9 cellular contexts compared by ENCODE assay signal in genomic region chr21:43939443-43940328, GRCh38.
A peak's percentile ranks its signal among the peaks of the same experiment; 100 is the strongest.
DNase-seq lines count a peak whose midpoint lies in the region; ATAC-seq and TF ChIP-seq lines count a peak whose summit lies in the region.
"Had no signal": no experiment of that assay in that cellular context is flagged by ENCODE, and none has a peak within 500 bp of the region (broad histone marks: within the 10 kb centered on the region; RNA-seq: fewer than 3 reads in every experiment).

No MANE protein-coding gene starts in this region.

- H3K36me3 ChIP-seq in OCI-LY1 (ENCODE audit: insufficient read depth, low read length) = no peaks in the 10 kb centered on the region
- peaks cover 4% of the 10 kb centered on the region for H3K36me3 ChIP-seq in endodermal cell (ENCODE audit: control insufficient read depth, insufficient read depth, low read length)

- H3K27me3 ChIP-seq in OCI-LY1 (ENCODE audit: insufficient read depth, low read length) (no peaks in the 10 kb centered on the region), endodermal cell (ENCODE audit: control insufficient read depth, insufficient read depth, low read length, poor library complexity, severe bottlenecking) (no peaks in the 10 kb centered on the region)
- H3K27me3 ChIP-seq: sigmoid colon had no signal

- H3F3A ChIP-seq in OCI-LY1 (ENCODE audit: insufficient read depth, low read length) = no peaks in the 10 kb centered on the region

- H3K9me3 Mint-ChIP-seq in activated naive CD4-positive, alpha-beta T cell treated with anti-CD3 and anti-CD28 coated beads, Interleukin-2, amount 10 ng/mL, durations not matched to agents 7 days and 5 days = no peaks in the 10 kb centered on the region
- no peaks in the 10 kb centered on the region for H3K9me3 Mint-ChIP-seq in endodermal cell
- peaks cover 0 to 4% of the 10 kb centered on the region in 2 donors for H3K9me3 Mint-ChIP-seq in stimulated activated naive B cell treated with anti-CD40 and anti-IgM and Interleukin-4, amounts not matched to agents 10 μg/mL and 1 μg/mL and 100 μg/mL, for 72 hours

- H3K79me2 ChIP-seq in OCI-LY1 (ENCODE audit: insufficient read depth, low read length) = no peaks in the 10 kb centered on the region

- no peak for DNase-seq in activated naive CD4-positive, alpha-beta T cell treated with anti-CD3 and anti-CD28 coated beads, Interleukin-2, amount 10 ng/mL, durations not matched to agents 7 days and 5 days
- no peak for DNase-seq in activated naive CD4-positive, alpha-beta T cell treated with anti-CD3 and anti-CD28 coated beads, Interleukin-2, amount 50 U/mL, for 16 hours
- DNase-seq in endodermal cell = no peak
- no peak for DNase-seq in stimulated activated naive B cell treated with anti-CD40 and anti-IgM and Interleukin-4, amounts not matched to agents 10 μg/mL and 1 μg/mL and 100 μg/mL, for 72 hours
- DNase-seq in omental fat pad (ENCODE audit: low spot score) = no peak
- no peak for DNase-seq in stimulated activated CD8-positive, alpha-beta memory T cell treated with anti-CD3 and anti-CD28 coated beads, Interleukin-4, amount 100 ng/mL, for 48 hours

- H3K27ac ChIP-seq in OCI-LY1 (ENCODE audit: low read depth, low read length, poor library complexity, severe bottlenecking) (no peak overlapping the region), endodermal cell (ENCODE audit: low read depth, low read length) (no peak overlapping the region)

- H3K36me3 Mint-ChIP-seq in activated naive CD4-positive, alpha-beta T cell treated with anti-CD3 and anti-CD28 coated beads, Interleukin-2, amount 10 ng/mL, durations not matched to agents 7 days and 5 days = peaks cover 7% of the 10 kb centered on the region
- peaks cover 7% of the 10 kb centered on the region for H3K36me3 Mint-ChIP-seq in endodermal cell (ENCODE audit: low read depth)
- H3K36me3 Mint-ChIP-seq in stimulated activated naive B cell treated with anti-CD40 and anti-IgM and Interleukin-4, amounts not matched to agents 10 μg/mL and 1 μg/mL and 100 μg/mL, for 72 hours = peaks cover 15 to 30% of the 10 kb centered on the region in 2 donors

- no peak overlapping the region for H3K9ac ChIP-seq in OCI-LY1 (ENCODE audit: low read length)
- no peak overlapping the region for H3K9ac ChIP-seq in endodermal cell (ENCODE audit: extremely low read depth, low read length, poor library complexity, severe bottlenecking)

- H3K4me3 Mint-ChIP-seq in activated naive CD4-positive, alpha-beta T cell treated with anti-CD3 and anti-CD28 coated beads, Interleukin-2, amount 10 ng/mL, durations not matched to agents 7 days and 5 days = no peak overlapping the region
- H3K4me3 Mint-ChIP-seq in endodermal cell = no peak overlapping the region
- H3K4me3 Mint-ChIP-seq in stimulated activated naive B cell treated with anti-CD40 and anti-IgM and Interleukin-4, amounts not matched to agents 10 μg/mL and 1 μg/mL and 100 μg/mL, for 72 hours = peak overlapping the region; percentile 67 to 84

- no peak overlapping the region for H2AFZ ChIP-seq in OCI-LY1 (ENCODE audit: low read length)

- H3K4me1 ChIP-seq in OCI-LY1 (ENCODE audit: insufficient read depth, low read length, severe bottlenecking) = peaks cover 17% of the 10 kb centered on the region
- H3K4me1 ChIP-seq in endodermal cell (ENCODE audit: control insufficient read depth, insufficient read depth, low read length) = peaks cover 4% of the 10 kb centered on the region

- CTCF ChIA-PET in activated naive CD4-positive, alpha-beta T cell treated with anti-CD3 and anti-CD28 coated beads, Interleukin-2, amount 10 ng/mL, durations not matched to agents 7 days and 5 days (lab: Charles Lee) = interaction anchor here (0.7 to 4.8 kb wide), 13 partner anchors 10 to 131 kb away, joined by 3 to 23 read pairs (median 6); no protein-coding TSS in a partner anchor

- no peak for ATAC-seq in stimulated activated naive B cell treated with anti-CD40 and anti-IgM and Interleukin-4, amounts not matched to agents 10 μg/mL and 1 μg/mL and 100 μg/mL, for 72 hours (replicated peaks)
- ATAC-seq in omental fat pad (ENCODE audit: low FRiP score) = no peak
- no peak for ATAC-seq in GM18868 (IDR thresholded peaks at IDR 0.05; ENCODE audit: unreplicated experiment)

- peak overlapping the region; percentile 35 for H3K27ac Mint-ChIP-seq in activated naive CD4-positive, alpha-beta T cell treated with anti-CD3 and anti-CD28 coated beads, Interleukin-2, amount 10 ng/mL, durations not matched to agents 7 days and 5 days
- peak overlapping the region; percentile 32 for H3K27ac Mint-ChIP-seq in endodermal cell
- peak overlapping the region; percentile 84 for H3K27ac Mint-ChIP-seq in stimulated activated naive B cell treated with anti-CD40 and anti-IgM and Interleukin-4, amounts not matched to agents 10 μg/mL and 1 μg/mL and 100 μg/mL, for 72 hours

- H3K4me3 ChIP-seq in OCI-LY1 (ENCODE audit: low read depth, low read length, poor library complexity, severe bottlenecking) (no peak overlapping the region), endodermal cell (ENCODE audit: low read length) (no peak overlapping the region)

- no peaks in the 10 kb centered on the region for H3K27me3 Mint-ChIP-seq in activated naive CD4-positive, alpha-beta T cell treated with anti-CD3 and anti-CD28 coated beads, Interleukin-2, amount 10 ng/mL, durations not matched to agents 7 days and 5 days
- H3K27me3 Mint-ChIP-seq in endodermal cell (ENCODE audit: insufficient read depth) = no peaks in the 10 kb centered on the region
- H3K27me3 Mint-ChIP-seq in stimulated activated naive B cell treated with anti-CD40 and anti-IgM and Interleukin-4, amounts not matched to agents 10 μg/mL and 1 μg/mL and 100 μg/mL, for 72 hours = no peaks in the 10 kb centered on the region

- WGBS in endodermal cell (ENCODE audit: insufficient coverage in 1 of 2, insufficient read length in 1 of 2), 2 experiments = 86 to 90% methylated on average over 25 to 30 of the region's 30 CpGs

- no peaks in the 10 kb centered on the region for H3K9me3 ChIP-seq in OCI-LY1 (ENCODE audit: low read length)
- H3K9me3 ChIP-seq in endodermal cell (ENCODE audit: control insufficient read depth, low read length) = no peaks in the 10 kb centered on the region
- H3K9me3 ChIP-seq: sigmoid colon had no signal

- TF ChIP-seq CTCF in OCI-LY1 (IDR thresholded peaks at IDR 0.05; ENCODE audit: low read length) = no peak
- TF ChIP-seq CTCF in endodermal cell (conservative IDR thresholded peaks at IDR 0.05) = peak; percentile 49
- TF ChIP-seq CTCF in omental fat pad (IDR thresholded peaks at IDR 0.05) = no peak

- H3K4me2 ChIP-seq in OCI-LY1 (ENCODE audit: low read length) = peak overlapping the region; percentile 65; the same call in 1 of the 2 replicates

- H4K20me1 ChIP-seq in OCI-LY1 (ENCODE audit: insufficient read depth, low read length) = no peaks in the 10 kb centered on the region

- H3K9me2 ChIP-seq in OCI-LY1 (ENCODE audit: low read depth, low read length) = no peaks in the 10 kb centered on the region

- H3K4me1 Mint-ChIP-seq in activated naive CD4-positive, alpha-beta T cell treated with anti-CD3 and anti-CD28 coated beads, Interleukin-2, amount 10 ng/mL, durations not matched to agents 7 days and 5 days = peaks cover 16% of the 10 kb centered on the region
- peaks cover 12% of the 10 kb centered on the region for H3K4me1 Mint-ChIP-seq in endodermal cell
- H3K4me1 Mint-ChIP-seq in stimulated activated naive B cell treated with anti-CD40 and anti-IgM and Interleukin-4, amounts not matched to agents 10 μg/mL and 1 μg/mL and 100 μg/mL, for 72 hours = peaks cover 21 to 33% of the 10 kb centered on the region in 2 donors

Comparison
In these comparisons a context has a peak if more than half of its experiments do, and no peak if none do; other contexts are left out.
1. H3K27ac Mint-ChIP-seq: peak in every context shown above with its lines; median percentile 84 in stimulated activated naive B cell treated with anti-CD40 and anti-IgM and Interleukin-4, amounts not matched to agents 10 μg/mL and 1 μg/mL and 100 μg/mL, for 72 hours; 35 in activated naive CD4-positive, alpha-beta T cell treated with anti-CD3 and anti-CD28 coated beads, Interleukin-2, amount 10 ng/mL, durations not matched to agents 7 days and 5 days; 32 in endodermal cell.
2. H3K4me3 Mint-ChIP-seq: peak in stimulated activated naive B cell treated with anti-CD40 and anti-IgM and Interleukin-4, amounts not matched to agents 10 μg/mL and 1 μg/mL and 100 μg/mL, for 72 hours (2 of 2); none in activated naive CD4-positive, alpha-beta T cell treated with anti-CD3 and anti-CD28 coated beads, Interleukin-2, amount 10 ng/mL, durations not matched to agents 7 days and 5 days (single experiment) and endodermal cell (single experiment).